Comparison of ENCODE assay signal across 11 cellular contexts in genomic region chr15:37981781-37982180, GRCh38. TPM values are rescaled to one million over a fixed set of nuclear protein-coding genes. Genes with fewer than 3 reads are reported as not detected.
DNase-seq lines count a peak whose midpoint lies in the region; ATAC-seq and TF ChIP-seq lines count a peak whose summit lies in the region.
"Had no signal": no experiment of that assay in that cellular context is flagged by ENCODE, and none has a peak within 500 bp of the region (broad histone marks: within the 10 kb centered on the region; RNA-seq: fewer than 3 reads in every experiment).

No MANE protein-coding gene starts in this region.

- no peaks in the 10 kb centered on the region for H3K4me1 Mint-ChIP-seq in CD4-positive, alpha-beta T cell (ENCODE audit: low read depth)
- H3K4me1 Mint-ChIP-seq: activated naive CD8-positive, alpha-beta T cell treated with anti-CD3 and anti-CD28 coated beads, Interleukin-2, amount 10 ng/mL, durations not matched to agents 7 days and 5 days had no signal

- H3K27ac ChIP-seq in 22Rv1 (no peak overlapping the region), RWPE2 (ENCODE audit: poor library complexity, severe bottlenecking) (no peak overlapping the region)
- H3K27ac ChIP-seq in CD4-positive, alpha-beta T cell (ENCODE audit: low read depth, low read length): no peak overlapping the region

- POLR2A ChIA-PET in CD4-positive, alpha-beta T cell (lab: Charles Lee): no interaction called here

- no peak overlapping the region for H3K27ac Mint-ChIP-seq in CD4-positive, alpha-beta T cell
- H3K27ac Mint-ChIP-seq: activated naive CD8-positive, alpha-beta T cell treated with anti-CD3 and anti-CD28 coated beads, Interleukin-2, amount 10 ng/mL, durations not matched to agents 7 days and 5 days had no signal

- no peak overlapping the region for H3K4me3 ChIP-seq in RWPE2 (ENCODE audit: severe bottlenecking)

- ATAC-seq in RWPE2 (ENCODE audit: low read depth): peak; percentile 90
- ATAC-seq in CD4-positive, alpha-beta T cell (ENCODE audit: poor library complexity): no peak

- no peaks in the 10 kb centered on the region for H3K27me3 ChIP-seq in RWPE2 (ENCODE audit: insufficient read depth, poor library complexity, severe bottlenecking)
- peaks cover 7% of the 10 kb centered on the region for H3K27me3 ChIP-seq in CD4-positive, alpha-beta T cell (ENCODE audit: control insufficient read depth, insufficient read depth, low read length)

- intact Hi-C loops in CD4-positive, alpha-beta T cell (cut with DNase I, micrococcal nuclease): no loop called here

- H3K27me3 Mint-ChIP-seq in CD4-positive, alpha-beta T cell: peaks cover 5% of the 10 kb centered on the region

- no peaks in the 10 kb centered on the region for H3K9me3 ChIP-seq in RWPE2 (ENCODE audit: severe bottlenecking)
- H3K9me3 ChIP-seq in CD4-positive, alpha-beta T cell (ENCODE audit: control insufficient read depth, low read length): no peaks in the 10 kb centered on the region

- no peak overlapping the region for H3K4me3 Mint-ChIP-seq in CD4-positive, alpha-beta T cell
- H3K4me3 Mint-ChIP-seq: activated naive CD8-positive, alpha-beta T cell treated with anti-CD3 and anti-CD28 coated beads, Interleukin-2, amount 10 ng/mL, durations not matched to agents 7 days and 5 days had no signal

- H3K9me3 Mint-ChIP-seq in CD4-positive, alpha-beta T cell: peaks cover 4% of the 10 kb centered on the region
- H3K9me3 Mint-ChIP-seq: activated naive CD8-positive, alpha-beta T cell treated with anti-CD3 and anti-CD28 coated beads, Interleukin-2, amount 10 ng/mL, durations not matched to agents 7 days and 5 days had no signal

- TF ChIP-seq CTCF in 22Rv1 (IDR thresholded peaks at IDR 0.05): peak; percentile 61
- TF ChIP-seq CTCF in GM12874 (IDR thresholded peaks at IDR 0.05; ENCODE audit: insufficient read depth, low read depth, low read length): 0 out of 2 replicates have a peak, but pooled peaks have one; percentile 1
- peak; percentile 79 for TF ChIP-seq CTCF in RWPE2 (IDR thresholded peaks at IDR 0.05; ENCODE audit: poor library complexity, severe bottlenecking)
- no peak for TF ChIP-seq CTCF in CD4-positive, alpha-beta T cell (IDR thresholded peaks at IDR 0.05)

- CTCF ChIA-PET in CD4-positive, alpha-beta T cell (lab: Charles Lee): no interaction called here

- DNase-seq in RWPE2 (ENCODE audit: low spot score) (no peak), foreskin melanocyte (peak; percentile 61), UCSD-AML1 (lab: John Stamatoyannopoulos, UW; ENCODE audit: unreplicated experiment) (no peak), NCI-H2196 (lab: John Stamatoyannopoulos, UW; ENCODE audit: unreplicated experiment) (no peak), activated gamma-delta T cell (lab: John Stamatoyannopoulos, UW) (no peak)
- DNase-seq in CD4-positive, alpha-beta T cell: no peak
- DNase-seq: activated naive CD8-positive, alpha-beta T cell treated with anti-CD3 and anti-CD28 coated beads, Interleukin-2, amount 10 ng/mL, durations not matched to agents 7 days and 5 days; GF-D8 had no signal

- H3K36me3 Mint-ChIP-seq in CD4-positive, alpha-beta T cell (ENCODE audit: low read depth): no peaks in the 10 kb centered on the region
- H3K36me3 Mint-ChIP-seq: activated naive CD8-positive, alpha-beta T cell treated with anti-CD3 and anti-CD28 coated beads, Interleukin-2, amount 10 ng/mL, durations not matched to agents 7 days and 5 days had no signal

- no peaks in the 10 kb centered on the region for H3K36me3 ChIP-seq in RWPE2 (ENCODE audit: low read depth)

- no peaks in the 10 kb centered on the region for H3K4me1 ChIP-seq in RWPE2 (ENCODE audit: insufficient read depth, poor library complexity, severe bottlenecking)

RNA-seq across cellular contexts. Expression of gene TMCO5A, which starts 47.3 kb away (rescaled TPM):
- not detected for total RNA-seq in CD4-positive, alpha-beta T cell
- total RNA-seq: activated naive CD8-positive, alpha-beta T cell treated with anti-CD3 and anti-CD28 coated beads, Interleukin-2, amount 10 ng/mL, durations not matched to agents 7 days and 5 days; omental fat pad had no signal
